ENCODE assay signal across 23 cellular contexts in genomic region chr14:40317690-40318089, GRCh38.
"Had no signal": no experiment of that assay in that cellular context is flagged by ENCODE, and none has a peak within 500 bp of the region (broad histone marks: within the 10 kb centered on the region; RNA-seq: fewer than 3 reads in every experiment).

No MANE protein-coding gene starts in this region.

- ATAC-seq: effector memory CD8-positive, alpha-beta T cell; esophagus mucosa; foreskin keratinocyte; gastrocnemius medialis; gastroesophageal sphincter; heart left ventricle; heart right ventricle had no signal

- H3K27ac ChIP-seq: colonic mucosa, coronary artery, dorsolateral prefrontal cortex, epithelial cell of prostate, esophagus muscularis mucosa, esophagus squamous epithelium, foreskin keratinocyte, gastrocnemius medialis, gastroesophageal sphincter, heart left ventricle, heart right ventricle had no signal

- H3K36me3 ChIP-seq: colonic mucosa, esophagus muscularis mucosa, esophagus squamous epithelium, gastrocnemius medialis, gastroesophageal sphincter, heart left ventricle, heart right ventricle had no signal

- H3K9me3 ChIP-seq: colonic mucosa, esophagus muscularis mucosa, esophagus squamous epithelium, gastrocnemius medialis, gastroesophageal sphincter had no signal

- H3K27me3 ChIP-seq: colonic mucosa, dorsolateral prefrontal cortex, esophagus muscularis mucosa, esophagus squamous epithelium, foreskin keratinocyte, gastrocnemius medialis, gastroesophageal sphincter, heart left ventricle, heart right ventricle had no signal

- H3K4me1 ChIP-seq: colonic mucosa, esophagus muscularis mucosa, esophagus squamous epithelium, foreskin keratinocyte, gastrocnemius medialis, gastroesophageal sphincter, heart left ventricle, heart right ventricle had no signal

- DNase-seq: colonic mucosa; cortex of kidney; dermis blood vessel endothelial cell; dorsolateral prefrontal cortex; effector CD4-positive, alpha-beta T cell; effector CD8-positive, alpha-beta T cell; effector memory CD4-positive, alpha-beta T cell; effector memory CD8-positive, alpha-beta T cell; erythroblast; esophagus squamous epithelium; foreskin fibroblast; foreskin keratinocyte; foreskin melanocyte; gastrocnemius medialis; glutamatergic neuron; head of caudate nucleus; heart left ventricle; heart right ventricle had no signal

- H3K4me3 ChIP-seq: colonic mucosa, coronary artery, dorsolateral prefrontal cortex, esophagus muscularis mucosa, esophagus squamous epithelium, gastrocnemius medialis, gastroesophageal sphincter, heart left ventricle, heart right ventricle had no signal
